Comparison of ENCODE assay signal across 8 cellular contexts in the genomic region with DNA sequence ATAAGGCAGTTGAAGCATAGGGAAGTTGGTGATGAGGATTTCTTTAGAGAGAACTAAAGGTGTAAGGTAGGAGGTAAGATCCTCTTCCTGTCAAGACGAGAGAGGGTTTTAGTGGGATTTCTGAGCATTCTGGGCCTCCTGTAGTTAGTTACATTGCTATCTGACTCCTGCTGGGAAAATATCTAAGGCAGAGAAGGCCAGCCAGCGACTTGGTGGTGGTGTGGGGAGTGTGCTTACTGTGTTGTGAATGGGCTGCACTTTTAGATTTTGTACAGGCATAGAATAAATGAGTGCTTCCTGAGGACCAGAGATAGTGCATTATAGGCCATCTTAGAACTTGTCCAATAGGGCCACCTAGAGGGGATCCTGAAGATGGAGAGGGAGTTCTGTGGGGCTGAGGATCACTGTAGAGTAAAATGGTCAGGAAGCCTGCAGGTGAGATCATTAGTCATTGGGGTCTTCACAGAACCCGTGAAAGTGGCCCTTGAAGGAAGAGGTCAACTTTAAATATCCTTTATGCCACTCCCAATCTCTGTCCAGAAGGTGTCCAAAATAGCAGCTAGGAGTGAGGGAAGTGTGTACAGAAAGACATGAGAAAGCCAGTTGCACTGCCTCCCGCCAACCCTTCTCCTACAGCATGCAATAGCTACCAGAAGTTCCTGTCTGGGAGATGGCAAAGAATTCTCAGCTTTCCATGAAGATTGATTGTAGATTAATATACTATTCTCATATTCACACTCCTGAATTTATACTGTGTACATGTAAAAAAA.
DNase-seq lines count a peak whose midpoint lies in the region; ATAC-seq lines count a peak whose summit lies in the region.

No MANE protein-coding gene starts in this region.

- no peak overlapping the region for H3K4me3 Mint-ChIP-seq in T-cell

- POLR2A ChIA-PET in T-cell (lab: Charles Lee) = no interaction called here

- H3K36me3 Mint-ChIP-seq in T-cell = no peaks in the 10 kb centered on the region

- CTCF ChIA-PET in T-cell (lab: Charles Lee) = no interaction called here

- H3K4me1 Mint-ChIP-seq in T-cell = no peaks in the 10 kb centered on the region

- peak; percentile 55 for DNase-seq in DMS53 treated with DMSO at 0.1 percent for 48 hours (lab: John Stamatoyannopoulos, UW; ENCODE audit: unreplicated experiment)
- peak; percentile 55 to 65 for DNase-seq in SHP77 (lab: John Stamatoyannopoulos, UW)
- DNase-seq in iPS DF 4.7 (ENCODE audit: extremely low read depth, low spot score) = peak; percentile 46
- DNase-seq in NCI-H187 treated with DMSO at 0.1 percent for 48 hours (lab: John Stamatoyannopoulos, UW) = no peak
- no peak for DNase-seq in NCI-H774 (lab: John Stamatoyannopoulos, UW)
- no peak for DNase-seq in T-cell
- no peak for DNase-seq in hypothalamus (lab: John Stamatoyannopoulos, UW)

- H3K27ac Mint-ChIP-seq in T-cell = no peak overlapping the region

- H3K27me3 Mint-ChIP-seq in T-cell = no peaks in the 10 kb centered on the region

- H3K9me3 Mint-ChIP-seq in T-cell = peaks cover 0 to 3% (median 0%) of the 10 kb centered on the region in 3 donors

- peak; percentile 54 for ATAC-seq in HG03442 (IDR thresholded peaks at IDR 0.05; ENCODE audit: unreplicated experiment)
- ATAC-seq in T-cell (replicated peaks in 1 of 4) = no peak

Comparison
In these comparisons a context has a peak if more than half of its experiments do, and no peak if none do; other contexts are left out.
1. DNase-seq: peak in DMS53 treated with DMSO at 0.1 percent for 48 hours (single experiment), SHP77 (2 of 2) and iPS DF 4.7 (single experiment); none in NCI-H187 treated with DMSO at 0.1 percent for 48 hours (single experiment), NCI-H774 (single experiment), T-cell (0 of 34) and hypothalamus (0 of 51).